In the genomic region with DNA sequence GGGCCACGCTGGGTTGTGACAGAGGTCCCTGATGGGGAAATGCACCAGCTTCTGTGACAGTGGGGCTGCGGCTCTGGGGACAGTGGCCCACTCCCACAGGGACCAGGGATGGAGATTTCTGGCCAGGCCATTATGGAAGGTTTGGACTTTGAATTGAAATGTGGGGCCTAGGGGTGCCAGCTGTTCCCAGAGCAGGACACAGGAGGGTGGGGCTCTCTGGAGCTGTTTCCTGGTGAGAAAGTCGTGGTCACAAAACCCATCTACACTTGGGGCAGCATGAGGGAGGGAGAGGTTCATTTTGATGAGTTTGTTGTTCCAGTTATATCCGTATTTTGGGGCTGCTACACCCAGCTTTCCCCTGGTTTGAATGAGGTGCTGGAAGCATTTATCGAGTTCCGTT, we compare ENCODE assay signal across 15 cellular contexts.
"Had no signal": no experiment of that assay in that cellular context is flagged by ENCODE, and none has a peak within 500 bp of the region (broad histone marks: within the 10 kb centered on the region; RNA-seq: fewer than 3 reads in every experiment).

No MANE protein-coding gene starts in this region.

- H3K27me3 Mint-ChIP-seq: activated naive CD8-positive, alpha-beta T cell had no signal

- H3K4me3 Mint-ChIP-seq: activated naive CD8-positive, alpha-beta T cell; nephron had no signal

- H3K9me3 Mint-ChIP-seq: nephron had no signal

- DNase-seq: activated CD4-positive, alpha-beta T cell treated with anti-CD3 and anti-CD28 coated beads for 48 hours; activated effector memory CD4-positive, alpha-beta T cell treated with Interleukin-2 at 50 U/mL for 16 hours; amygdala; foreskin keratinocyte; head of caudate nucleus; left cardiac atrium; stimulated activated CD4-positive, alpha-beta T cell treated with anti-CD3 and anti-CD28 coated beads, Interleukin-15, amount 100 ng/mL, for 24 hours; stimulated activated CD4-positive, alpha-beta T cell treated with anti-CD3 and anti-CD28 coated beads, Interleukin-4, amount 100 ng/mL, for 4 hours; T1000; transverse colon; WERI-Rb-1 had no signal

- ATAC-seq: foreskin keratinocyte, left cardiac atrium, pancreas had no signal

- H3K4me1 ChIP-seq: breast epithelium, foreskin keratinocyte, pancreas had no signal

- H3K27ac ChIP-seq: breast epithelium, foreskin keratinocyte, pancreas, transverse colon, WERI-Rb-1 had no signal

- H3K9me3 ChIP-seq: breast epithelium, pancreas, transverse colon had no signal

- H3K27me3 ChIP-seq: breast epithelium, foreskin keratinocyte, pancreas, transverse colon had no signal

- H3K27ac Mint-ChIP-seq: activated naive CD8-positive, alpha-beta T cell; nephron had no signal

- H3K36me3 ChIP-seq: breast epithelium, transverse colon had no signal

- H3K4me3 ChIP-seq: breast epithelium, pancreas, transverse colon had no signal
